8 cellular contexts compared by ENCODE assay signal in the genomic region with DNA sequence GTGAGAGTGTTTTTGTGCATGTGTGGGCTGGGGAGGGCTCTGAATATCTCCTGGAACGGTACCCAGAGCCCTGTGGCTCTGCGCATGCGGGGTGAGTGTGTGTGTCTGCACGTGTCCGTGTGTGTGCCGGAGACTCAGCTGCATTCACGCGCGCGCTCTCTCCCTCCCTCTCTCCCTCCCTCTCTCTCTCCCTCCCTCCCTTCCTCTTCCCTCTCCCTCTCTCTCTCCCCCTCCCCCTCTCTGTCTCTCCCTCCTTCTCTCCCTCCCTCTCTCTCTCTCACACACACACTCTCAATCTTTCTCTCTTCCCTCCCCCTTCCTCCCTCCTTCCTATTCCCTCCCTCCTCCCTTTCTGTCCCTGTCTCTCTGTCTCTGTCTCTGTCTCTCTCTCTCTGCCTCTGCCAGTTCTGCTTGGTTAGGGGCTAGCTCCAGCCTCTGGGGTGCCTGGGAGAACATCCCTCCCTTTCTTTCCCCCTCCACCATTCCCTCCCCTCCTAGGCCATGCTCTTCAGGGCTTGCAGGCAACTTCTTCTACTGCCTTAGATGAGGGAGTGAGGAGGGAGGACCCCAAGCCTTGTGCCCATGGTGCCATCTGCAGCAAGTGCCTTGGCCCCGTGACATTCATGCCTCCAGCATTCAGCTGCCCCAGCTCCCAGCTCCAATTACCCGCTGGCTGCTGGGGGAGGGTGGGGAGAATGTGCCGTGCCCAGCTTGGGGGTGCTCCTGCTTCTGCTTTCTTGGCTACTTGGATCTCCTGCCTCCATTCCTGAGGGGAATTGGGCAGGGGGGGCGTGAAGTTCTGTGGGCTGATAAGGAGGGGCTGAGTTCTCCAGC. TPM values are rescaled to one million over a fixed set of nuclear protein-coding genes. Genes with fewer than 3 reads are reported as not detected.
A peak's percentile ranks its signal among the peaks of the same experiment; 100 is the strongest.
DNase-seq lines count a peak whose midpoint lies in the region; ATAC-seq, FAIRE-seq and TF ChIP-seq lines count a peak whose summit lies in the region.

No MANE protein-coding gene starts in this region.

- peak overlapping the region; percentile 68 for H3K9ac ChIP-seq in neural cell (ENCODE audit: low read length)

- TF ChIP-seq CTCF in AG09319 (IDR thresholded peaks at IDR 0.05; ENCODE audit: low read depth, low read length): no peak
- TF ChIP-seq CTCF in fibroblast of mammary gland (conservative IDR thresholded peaks at IDR 0.05; ENCODE audit: control insufficient read depth, insufficient read depth, low read depth, low read length): no peak
- TF ChIP-seq CTCF in neural cell (IDR thresholded peaks at IDR 0.05; ENCODE audit: poor library complexity, severe bottlenecking): no peak

- H3K27me3 ChIP-seq in neural cell (ENCODE audit: insufficient read depth, low read depth, low read length): no peaks in the 10 kb centered on the region

- no peaks in the 10 kb centered on the region for H4K20me1 ChIP-seq in neural cell (ENCODE audit: insufficient read depth)

- TF ChIP-seq EP300 in neural cell (conservative IDR thresholded peaks at IDR 0.05; ENCODE audit: poor library complexity, severe bottlenecking): peak; percentile 19

- peaks cover 35% of the 10 kb centered on the region for H3K79me2 ChIP-seq in neural cell (replicated peaks; ENCODE audit: insufficient read depth, low read length)

- no peak overlapping the region for H2AFZ ChIP-seq in neural cell (ENCODE audit: low read depth, low read length)

- peak; percentile 89 for DNase-seq in AG09319 (ENCODE audit: extremely low read depth, low read depth)
- peak; percentile 44 for DNase-seq in RCC 7860 (ENCODE audit: low spot score)
- DNase-seq in activated T-helper 1 cell treated with Interleukin-2 at 50 U/mL for 16 hours (ENCODE audit: low read depth): peak; percentile 63
- DNase-seq in fibroblast of mammary gland (ENCODE audit: low read depth): peak; percentile 86
- DNase-seq in stimulated activated naive CD8-positive, alpha-beta T cell treated with anti-CD3 and anti-CD28 coated beads, Interleukin-15, Interleukin-2, amounts not matched to agents 100 U/mL and 50 U/mL, for 24 hours: peak; percentile 85
- no peak for DNase-seq in DMS114 treated with DMSO at 0.1 percent for 48 hours (lab: John Stamatoyannopoulos, UW; ENCODE audit: unreplicated experiment)

- peak overlapping the region; percentile 73 for H3K27ac ChIP-seq in neural cell (ENCODE audit: low read length)

- no peaks in the 10 kb centered on the region for H3K36me3 ChIP-seq in neural cell (ENCODE audit: insufficient read depth, low read length)

- H3K4me2 ChIP-seq in neural cell (ENCODE audit: low read length): no peak overlapping the region

- H3K9me2 ChIP-seq in neural cell (ENCODE audit: insufficient read depth, low read length): no peaks in the 10 kb centered on the region

- no peak for FAIRE-seq in RCC 7860 (lab: Jason Lieb, UNC)

- peak; percentile 48 for ATAC-seq in HG03280 (IDR thresholded peaks at IDR 0.05; ENCODE audit: unreplicated experiment)
- ATAC-seq in stimulated activated naive CD8-positive, alpha-beta T cell treated with anti-CD3 and anti-CD28 coated beads, Interleukin-15, Interleukin-2, amounts not matched to agents 100 U/mL and 50 U/mL, for 24 hours: peak; percentile 45

- TF ChIP-seq RAD21 in neural cell (conservative IDR thresholded peaks at IDR 0.05): no peak

- H3K9me3 ChIP-seq in neural cell (ENCODE audit: low read length): no peaks in the 10 kb centered on the region

- H3F3A ChIP-seq in neural cell (ENCODE audit: insufficient read depth, low read length, poor library complexity, severe bottlenecking): no peaks in the 10 kb centered on the region

- peak overlapping the region; percentile 33 for H3K4me3 ChIP-seq in fibroblast of mammary gland (ENCODE audit: control insufficient read depth, low read depth, low read length)
- H3K4me3 ChIP-seq in neural cell (ENCODE audit: low read length): peak overlapping the region; percentile 55

TF ChIP-seq in neural cell, 6 proteins besides CTCF, POLR2A, EP300 and RAD21:
- TF ChIP-seq SMC3 (conservative IDR thresholded peaks at IDR 0.05; ENCODE audit: poor library complexity): no peak
- no peak for TF ChIP-seq EZH2 (IDR thresholded peaks at IDR 0.05; ENCODE audit: borderline replicate concordance, insufficient read depth, low read length, poor library complexity, severe bottlenecking)
- TF ChIP-seq MXI1 (conservative IDR thresholded peaks at IDR 0.05; ENCODE audit: poor library complexity, severe bottlenecking): peak; percentile 75
- TF ChIP-seq POLR2AphosphoS5 (IDR thresholded peaks at IDR 0.05): peak; percentile 34

RNA-seq across cellular contexts. Expression of a gene that starts 6.4 kb away (rescaled TPM):
- polyA plus RNA-seq in neural cell: 97.2 and 111 TPM in 2 replicates
- polyA minus RNA-seq in neural cell: 66.8 and 74.3 TPM in 2 replicates

RNA-seq across cellular contexts. Expression of a gene that starts 14.9 kb away (rescaled TPM):
- polyA plus RNA-seq in neural cell: 159 and 161 TPM in 2 replicates
- 120 and 133 TPM in 2 replicates for polyA minus RNA-seq in neural cell

RNA-seq across cellular contexts. Expression of a gene that starts 31.3 kb away (rescaled TPM):
- 0.73 TPM in 1 of 2 replicates, not detected in the other for polyA plus RNA-seq in neural cell
- polyA minus RNA-seq in neural cell: 0.24 and 0.35 TPM in 2 replicates

RNA-seq across cellular contexts. Expression of a gene that starts 52.6 kb away (rescaled TPM):
- 118 and 137 TPM in 2 replicates for polyA plus RNA-seq in neural cell
- polyA minus RNA-seq in neural cell: 103 and 105 TPM in 2 replicates

RNA-seq across cellular contexts. Expression of a gene that starts 53.9 kb away (rescaled TPM):
- 0.32 TPM in 1 of 2 replicates, not detected in the other for polyA plus RNA-seq in neural cell
- polyA minus RNA-seq in neural cell: not detected in 2 replicates
